Comparison of ENCODE assay signal across 8 cellular contexts in the genomic region with DNA sequence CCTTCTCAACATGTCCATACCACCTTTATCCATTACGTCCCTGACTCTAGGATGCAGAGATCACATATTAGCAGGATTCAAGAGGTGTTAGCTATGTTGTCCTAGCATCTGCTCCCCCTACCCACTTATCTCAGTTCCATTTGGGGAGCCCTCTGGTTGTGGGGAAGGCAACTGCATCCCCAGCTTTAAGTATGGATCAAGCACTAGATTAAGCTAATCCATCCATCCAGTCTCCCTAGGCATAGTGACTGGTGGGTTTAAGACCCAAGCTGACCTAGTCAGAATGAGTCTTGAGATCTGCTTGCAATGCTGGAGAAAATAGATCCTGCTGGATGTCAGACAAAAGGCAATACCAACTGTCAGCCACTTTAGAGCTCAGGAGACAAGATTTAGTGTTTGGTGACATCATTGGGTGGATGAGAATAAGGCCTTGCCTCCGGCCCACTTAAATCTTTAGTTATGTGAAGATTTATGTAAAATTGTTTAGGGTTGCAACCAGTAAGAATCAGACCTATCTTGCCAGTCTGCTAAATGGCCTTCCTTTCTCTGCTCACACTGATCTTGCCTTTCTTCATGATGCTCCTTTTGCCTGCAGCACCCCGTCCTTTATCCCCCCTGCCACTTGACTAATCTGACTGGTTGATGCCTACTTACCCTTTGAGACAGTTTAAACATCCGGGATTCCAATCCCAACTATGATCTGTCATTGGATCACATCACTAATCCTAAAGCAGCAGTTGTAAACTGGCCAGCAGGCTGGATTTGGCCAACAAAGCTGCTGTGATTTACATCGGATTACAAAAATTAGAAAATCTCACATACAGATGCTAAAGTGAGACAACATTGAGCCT. TPM values are rescaled to one million over a fixed set of nuclear protein-coding genes. Genes with fewer than 3 reads are reported as not detected.
DNase-seq lines count a peak whose midpoint lies in the region; ATAC-seq and TF ChIP-seq lines count a peak whose summit lies in the region.

No MANE protein-coding gene starts in this region.

- H3K36me3 Mint-ChIP-seq in natural killer cell, result no peaks in the 10 kb centered on the region

- no peaks in the 10 kb centered on the region for H3K9me3 Mint-ChIP-seq in natural killer cell

- H3K27ac Mint-ChIP-seq in natural killer cell, result peak overlapping the region; percentile 96 to 99

- no peaks in the 10 kb centered on the region for H3K27me3 Mint-ChIP-seq in natural killer cell (ENCODE audit: low read depth in 2 of 2)

- peak overlapping the region; percentile 98 for H3K4me3 Mint-ChIP-seq in natural killer cell

- no peak for ATAC-seq in natural killer cell
- no peak for ATAC-seq in GM18861 (IDR thresholded peaks at IDR 0.05; ENCODE audit: unreplicated experiment)
- ATAC-seq in HG02763 (IDR thresholded peaks at IDR 0.05; ENCODE audit: unreplicated experiment), result no peak

- H3K4me1 Mint-ChIP-seq in natural killer cell, result peaks cover 37 to 39% of the 10 kb centered on the region in 2 donors

- H3K4me3 ChIP-seq in LNCaP clone FGC (ENCODE audit: low read depth, low read length), result peak overlapping the region; percentile 90
- no peak overlapping the region for H3K4me3 ChIP-seq in astrocyte of the cerebellum (ENCODE audit: low read depth, low read length)

- intact Hi-C loops in natural killer cell (cut with micrococcal nuclease), result no loop called here

- in situ Hi-C loops in astrocyte of the cerebellum (cut with HindIII; ENCODE audit: low sequenced_read_pairs), result no loop called here

- DNase-seq in Daoy (ENCODE audit: low read depth) (peak; percentile 11), LNCaP clone FGC (ENCODE audit: low read depth) (no peak), astrocyte of the cerebellum (ENCODE audit: low read depth) (no peak), natural killer cell (no peak), epidermal melanocyte (ENCODE audit: insufficient read length, low spot score) (no peak), ecto neural progenitor cell (ENCODE audit: low spot score) (no peak)

- TF ChIP-seq CTCF in LNCaP clone FGC (IDR thresholded peaks at IDR 0.05; ENCODE audit: control insufficient read depth, extremely low read depth, insufficient read depth) (peak; percentile 14; the same call in 1 of the 2 replicates), astrocyte of the cerebellum (IDR thresholded peaks at IDR 0.05; ENCODE audit: low read depth, low read length, missing control alignments) (peak; percentile 39), natural killer cell (IDR thresholded peaks at IDR 0.05) (no peak)

RNA-seq across cellular contexts. Expression of a gene that starts 2.1 kb away (rescaled TPM):
- 65.7 and 91.0 TPM in 2 replicates for total RNA-seq in Daoy (2014; rRNA removed; shearing (Covaris generic))
- total RNA-seq in natural killer cell, result 10 to 100 TPM; 51.9 to 58.2 (median 56.1) TPM

RNA-seq across cellular contexts. Expression of a gene that starts 20.7 kb away (rescaled TPM):
- 520 and 547 TPM in 2 replicates for total RNA-seq in Daoy (2014; rRNA removed; shearing (Covaris generic))
- total RNA-seq in natural killer cell, result 100 to 1,000 TPM; 202 to 223 (median 211) TPM

RNA-seq across cellular contexts. Expression of a gene that starts 41.4 kb away (rescaled TPM):
- total RNA-seq in Daoy (2014; rRNA removed; shearing (Covaris generic)), result 11.0 and 16.6 TPM in 2 replicates
- total RNA-seq in natural killer cell, result 10 to 100 TPM; 36.5 to 47.2 (median 38.3) TPM
